2 cellular contexts compared by ENCODE assay signal in genomic region chr3:172216843-172217404, GRCh38.
TF ChIP-seq lines count a peak whose summit lies in the region.

No MANE protein-coding gene starts in this region.

TF ChIP-seq in A549, 52 proteins besides CTCF, POLR2A, EP300 and RAD21:
- no peak for TF ChIP-seq HEYL (CRISPR knock-in tag; IDR thresholded peaks at IDR 0.05)
- TF ChIP-seq HES2 (IDR thresholded peaks at IDR 0.05), result no peak
- no peak for TF ChIP-seq MAFK (IDR thresholded peaks at IDR 0.05; ENCODE audit: partially characterized antibody)
- no peak for TF ChIP-seq ZC3H11A (IDR thresholded peaks at IDR 0.05)
- no peak for TF ChIP-seq EHF (CRISPR knock-in tag; IDR thresholded peaks at IDR 0.05)
- no peak for TF ChIP-seq EHMT2 (IDR thresholded peaks at IDR 0.05; ENCODE audit: low read depth)
- TF ChIP-seq REST (IDR thresholded peaks at IDR 0.05), result no peak
- TF ChIP-seq FOSL2 (IDR thresholded peaks at IDR 0.05), result no peak
- TF ChIP-seq FOSL2 (CRISPR knock-in tag; IDR thresholded peaks at IDR 0.05), result no peak
- TF ChIP-seq GATA3 (IDR thresholded peaks at IDR 0.05; ENCODE audit: borderline replicate concordance), result no peak
- no peak for TF ChIP-seq ELK1 (IDR thresholded peaks at IDR 0.05; ENCODE audit: low read depth, low read length)
- no peak for TF ChIP-seq ZFP36 (IDR thresholded peaks at IDR 0.05; ENCODE audit: borderline replicate concordance, partially characterized antibody)

TF ChIP-seq in IMR-90, 13 proteins besides CTCF, POLR2A, EP300 and RAD21:
- TF ChIP-seq FOS (IDR thresholded peaks at IDR 0.05; ENCODE audit: low read depth, low read length), result no peak
TF ChIP-seq in IMR-90: peak in this region for 0.
